8 cellular contexts compared by ENCODE assay signal in the genomic region with DNA sequence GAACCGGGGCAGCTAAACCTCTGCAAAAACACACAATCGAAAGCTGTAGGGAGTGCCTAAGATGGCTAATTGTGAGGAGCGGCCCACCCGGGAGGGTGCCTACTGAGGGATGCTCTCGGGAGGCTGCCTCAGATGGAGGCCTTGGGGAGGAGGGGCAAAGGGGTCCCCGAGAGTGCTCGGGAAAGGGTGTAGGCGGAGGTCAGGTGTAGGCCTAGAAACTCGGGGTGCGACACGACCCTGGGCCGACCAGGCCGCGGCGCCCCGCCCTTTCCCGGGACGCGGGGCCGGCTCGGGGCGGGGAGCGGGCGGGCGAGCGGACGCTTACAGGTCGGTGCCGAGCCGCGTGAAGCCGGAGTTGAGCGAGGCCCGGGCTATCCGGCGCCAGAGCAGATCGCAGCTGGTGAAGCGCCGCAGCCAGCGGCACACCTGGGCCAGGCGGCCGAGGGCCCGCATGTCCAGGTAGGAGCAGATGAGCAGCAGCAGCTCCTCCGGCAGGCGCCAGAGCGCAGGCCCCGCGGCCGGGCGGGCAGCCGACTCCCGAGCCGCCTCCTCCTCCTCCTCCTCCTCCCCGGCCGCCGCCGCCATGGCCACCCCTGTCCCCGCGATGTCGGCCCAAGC. TPM values are rescaled to one million over a fixed set of nuclear protein-coding genes. Genes with fewer than 3 reads are reported as not detected.
A peak's percentile ranks its signal among the peaks of the same experiment; 100 is the strongest.
DNase-seq lines count a peak whose midpoint lies in the region; ATAC-seq and TF ChIP-seq lines count a peak whose summit lies in the region.

No MANE protein-coding gene starts in this region.

- no peak for DNase-seq in AG09309 (ENCODE audit: low read depth)
- DNase-seq in PC-9 = peak in 1 of 2 experiments; percentile 48
- DNase-seq in activated effector memory CD4-positive, alpha-beta T cell treated with Interleukin-2 at 50 U/mL for 16 hours = peak; percentile 65
- DNase-seq in foreskin fibroblast = peak; percentile 41 to 77

- CTCF ChIA-PET in PC-9 (lab: Charles Lee) = no interaction called here

- intact Hi-C loops in PC-9 (cut with micrococcal nuclease; ENCODE audit: unreplicated experiment) = loop anchor here (10.0 kb wide), 1 partner anchor 81 kb away; the partner anchor contains the start of gene FGF8

- peak overlapping the region; percentile 89 to 99 (median 97) for H3K9ac ChIP-seq in subcutaneous abdominal adipose tissue (ENCODE audit: low read length in 5 of 5)

- H3K27me3 ChIP-seq in PC-9 (ENCODE audit: insufficient read depth, low read depth) (no peaks in the 10 kb centered on the region), neuron (ENCODE audit: insufficient read depth, low read length) (peaks cover 67% of the 10 kb centered on the region), subcutaneous abdominal adipose tissue (ENCODE audit: control insufficient read depth in 5 of 5, insufficient read depth in 4 of 5, low read length in 5 of 5) (no peaks in the 10 kb centered on the region)

- POLR2A ChIA-PET in PC-9 (lab: Charles Lee; ENCODE audit: unreplicated experiment) = interaction anchor here (0.6 to 0.7 kb wide), 2 partner anchors 31 to 124 kb away, joined by 3 to 8 read pairs; partner anchors contain the start of gene OGA

- no peaks in the 10 kb centered on the region for H3K36me3 ChIP-seq in PC-9 (ENCODE audit: low read depth)
- H3K36me3 ChIP-seq in neuron (ENCODE audit: insufficient read depth, low read length) = no peaks in the 10 kb centered on the region
- no peaks in the 10 kb centered on the region for H3K36me3 ChIP-seq in subcutaneous abdominal adipose tissue (ENCODE audit: control insufficient read depth in 5 of 5, insufficient read depth in 5 of 5, low read length in 5 of 5)

- no peaks in the 10 kb centered on the region for H4K20me1 ChIP-seq in PC-9 (ENCODE audit: insufficient read depth)

- peak overlapping the region; percentile 92 for H2AFZ ChIP-seq in PC-9
- H2AFZ ChIP-seq in neuron (ENCODE audit: low read depth, low read length) = no peak overlapping the region

- peaks cover 19% of the 10 kb centered on the region for H3K4me1 ChIP-seq in PC-9 (replicated peaks; ENCODE audit: insufficient read depth)
- H3K4me1 ChIP-seq in neuron (ENCODE audit: insufficient read depth, low read length) = no peaks in the 10 kb centered on the region
- H3K4me1 ChIP-seq in subcutaneous abdominal adipose tissue (ENCODE audit: control insufficient read depth in 5 of 5, insufficient read depth in 5 of 5, low read length in 5 of 5) = peaks cover 1 to 38% (median 22%) of the 10 kb centered on the region in 5 donors

- H3K4me2 ChIP-seq in PC-9 = peak overlapping the region; percentile 96

- peaks cover 43% of the 10 kb centered on the region for H3K79me2 ChIP-seq in PC-9 (ENCODE audit: low read depth)

- H3K9me2 ChIP-seq in PC-9 (ENCODE audit: insufficient read depth) = no peaks in the 10 kb centered on the region

- TF ChIP-seq CTCF in AG09309 (IDR thresholded peaks at IDR 0.05; ENCODE audit: control insufficient read depth, insufficient read depth, low read depth, low read length, missing control alignments) (no peak), PC-9 (conservative IDR thresholded peaks at IDR 0.05) (no peak), foreskin fibroblast (IDR thresholded peaks at IDR 0.05; ENCODE audit: low read depth, low read length) (no peak)

- H3K4me3 ChIP-seq in AG09309 (ENCODE audit: control insufficient read depth, low read depth, low read length) (peak overlapping the region; percentile 50), PC-9 (peak overlapping the region; percentile 90), foreskin fibroblast (ENCODE audit: low read depth in 1 of 2, low read length in 2 of 2) (peak overlapping the region; percentile 81 to 83), neuron (ENCODE audit: low read length) (peak overlapping the region; percentile 40), subcutaneous abdominal adipose tissue (ENCODE audit: low read depth in 1 of 5, low read length in 5 of 5) (peak overlapping the region; percentile 84 to 98 (median 89))

- H3K9me3 ChIP-seq in PC-9 (ENCODE audit: insufficient read depth, low read depth) (no peaks in the 10 kb centered on the region), neuron (ENCODE audit: low read length) (peaks cover 7% of the 10 kb centered on the region), subcutaneous abdominal adipose tissue (ENCODE audit: control insufficient read depth in 5 of 5, low read length in 5 of 5) (no peaks in the 10 kb centered on the region)

- H3K27ac ChIP-seq in PC-9 = peak overlapping the region; percentile 74
- H3K27ac ChIP-seq in subcutaneous abdominal adipose tissue (ENCODE audit: low read depth, low read length) = peak overlapping the region; percentile 96

- ATAC-seq in GM18868 (IDR thresholded peaks at IDR 0.05; ENCODE audit: unreplicated experiment) = peak; percentile 58
- peak; percentile 49 for ATAC-seq in HG03103 (IDR thresholded peaks at IDR 0.05; ENCODE audit: low read depth, unreplicated experiment)

- BruUV-seq in PC-9 (replicated peaks; lab: Mats Ljungman, UMichigan) = no TSS peak

- H3F3A ChIP-seq in PC-9 (ENCODE audit: insufficient read depth, low read depth) = no peaks in the 10 kb centered on the region

RNA-seq across cellular contexts. Expression of gene FBXW4, which starts 0.8 kb away (rescaled TPM):
- total RNA-seq in PC-9 (2021) = 34.9 and 38.2 TPM in 2 replicates

Comparison
In these comparisons a context has a peak if more than half of its experiments do, and no peak if none do; other contexts are left out.
1. H3K4me3 ChIP-seq: peak in every context shown above with its lines; median percentile 90 in PC-9; 89 in subcutaneous abdominal adipose tissue; 82 in foreskin fibroblast; 50 in AG09309; 40 in neuron.